ENCODE assay signal across 9 cellular contexts in genomic region chr4:171639540-171639939, GRCh38.
DNase-seq lines count a peak whose midpoint lies in the region; ATAC-seq and TF ChIP-seq lines count a peak whose summit lies in the region.
"Had no signal": no experiment of that assay in that cellular context is flagged by ENCODE, and none has a peak within 500 bp of the region (broad histone marks: within the 10 kb centered on the region; RNA-seq: fewer than 3 reads in every experiment).

No MANE protein-coding gene starts in this region.

- no peak for DNase-seq in activated naive CD8-positive, alpha-beta T cell treated with anti-CD3 and anti-CD28 coated beads, Interleukin-2, amount 10 ng/mL, durations not matched to agents 7 days and 5 days
- DNase-seq in NCI-H2171 treated with DMSO at 0.1 percent for 48 hours (lab: John Stamatoyannopoulos, UW) (no peak), PC-3 (no peak), SHP77 (lab: John Stamatoyannopoulos, UW) (no peak), coronary artery (ENCODE audit: low spot score) (no peak)
- DNase-seq: SW 1271 had no signal

- no peaks in the 10 kb centered on the region for H3K9me3 ChIP-seq in PC-3 (ENCODE audit: low read length)

- H3K27ac ChIP-seq in PC-3 (ENCODE audit: low read length): no peak overlapping the region
- H3K27ac ChIP-seq in coronary artery: no peak overlapping the region

- peak overlapping the region; percentile 32 for H3K27ac Mint-ChIP-seq in activated naive CD8-positive, alpha-beta T cell treated with anti-CD3 and anti-CD28 coated beads, Interleukin-2, amount 10 ng/mL, durations not matched to agents 7 days and 5 days

- H2AFZ ChIP-seq in PC-3 (ENCODE audit: low read length): no peak overlapping the region

- POLR2A ChIA-PET in activated naive CD8-positive, alpha-beta T cell treated with anti-CD3 and anti-CD28 coated beads, Interleukin-2, amount 10 ng/mL, durations not matched to agents 7 days and 5 days (lab: Charles Lee): no interaction called here
- POLR2A ChIA-PET in PC-3 (lab: Charles Lee; ENCODE audit: unreplicated experiment): no interaction called here

- intact Hi-C loops in PC-3 (cut with micrococcal nuclease): no loop called here

- H3K9me3 Mint-ChIP-seq in activated naive CD8-positive, alpha-beta T cell treated with anti-CD3 and anti-CD28 coated beads, Interleukin-2, amount 10 ng/mL, durations not matched to agents 7 days and 5 days: peaks cover 1% of the 10 kb centered on the region

- ATAC-seq in GM18508 (IDR thresholded peaks at IDR 0.05; ENCODE audit: insufficient read depth, unreplicated experiment): peak; percentile 95
- ATAC-seq in GM21381 (IDR thresholded peaks at IDR 0.05; ENCODE audit: unreplicated experiment): peak; percentile 92
- peak; percentile 95 for ATAC-seq in HG03095 (IDR thresholded peaks at IDR 0.05; ENCODE audit: unreplicated experiment)
- ATAC-seq in activated naive CD8-positive, alpha-beta T cell treated with anti-CD3 and anti-CD28 coated beads, Interleukin-2, amount 10 ng/mL, durations not matched to agents 7 days and 5 days (ENCODE audit: low read depth): peak; percentile 45
- no peak for ATAC-seq in PC-3

- H3K4me1 ChIP-seq in PC-3 (ENCODE audit: insufficient read depth, low read length): no peaks in the 10 kb centered on the region

- H3K36me3 Mint-ChIP-seq in activated naive CD8-positive, alpha-beta T cell treated with anti-CD3 and anti-CD28 coated beads, Interleukin-2, amount 10 ng/mL, durations not matched to agents 7 days and 5 days: peaks cover 1% of the 10 kb centered on the region

- H3K4me1 Mint-ChIP-seq in activated naive CD8-positive, alpha-beta T cell treated with anti-CD3 and anti-CD28 coated beads, Interleukin-2, amount 10 ng/mL, durations not matched to agents 7 days and 5 days: peaks cover 12% of the 10 kb centered on the region

- H3F3A ChIP-seq in PC-3 (ENCODE audit: low read length, unreplicated experiment): no peaks in the 10 kb centered on the region

- no peak overlapping the region for H3K4me2 ChIP-seq in PC-3 (ENCODE audit: low read length)

- H3K27me3 Mint-ChIP-seq in activated naive CD8-positive, alpha-beta T cell treated with anti-CD3 and anti-CD28 coated beads, Interleukin-2, amount 10 ng/mL, durations not matched to agents 7 days and 5 days: no peaks in the 10 kb centered on the region

- H3K9ac ChIP-seq in PC-3 (ENCODE audit: low read length): no peak overlapping the region

- H3K4me3 Mint-ChIP-seq in activated naive CD8-positive, alpha-beta T cell treated with anti-CD3 and anti-CD28 coated beads, Interleukin-2, amount 10 ng/mL, durations not matched to agents 7 days and 5 days: peak overlapping the region; percentile 38

- no peaks in the 10 kb centered on the region for H3K27me3 ChIP-seq in PC-3 (ENCODE audit: low read length)

- H3K4me3 ChIP-seq in PC-3 (ENCODE audit: low read length) (no peak overlapping the region), coronary artery (no peak overlapping the region)

- TF ChIP-seq CTCF in PC-3 (conservative IDR thresholded peaks at IDR 0.05; ENCODE audit: low read depth, low read length) (no peak), coronary artery (IDR thresholded peaks at IDR 0.05) (no peak)

- no peaks in the 10 kb centered on the region for H3K79me2 ChIP-seq in PC-3 (ENCODE audit: low read length)

- no TSS peak for BruUV-seq in PC-3 (replicated peaks; lab: Mats Ljungman, UMichigan)

- no peaks in the 10 kb centered on the region for H3K36me3 ChIP-seq in PC-3 (ENCODE audit: low read depth, low read length)

- no peaks in the 10 kb centered on the region for H4K20me1 ChIP-seq in PC-3 (ENCODE audit: low read length)

- H3K9me2 ChIP-seq in PC-3 (replicated peaks; ENCODE audit: low read length): no peaks in the 10 kb centered on the region

- CTCF ChIA-PET in PC-3 (lab: Charles Lee): no interaction called here
